27 cellular contexts compared by ENCODE assay signal in the genomic region with DNA sequence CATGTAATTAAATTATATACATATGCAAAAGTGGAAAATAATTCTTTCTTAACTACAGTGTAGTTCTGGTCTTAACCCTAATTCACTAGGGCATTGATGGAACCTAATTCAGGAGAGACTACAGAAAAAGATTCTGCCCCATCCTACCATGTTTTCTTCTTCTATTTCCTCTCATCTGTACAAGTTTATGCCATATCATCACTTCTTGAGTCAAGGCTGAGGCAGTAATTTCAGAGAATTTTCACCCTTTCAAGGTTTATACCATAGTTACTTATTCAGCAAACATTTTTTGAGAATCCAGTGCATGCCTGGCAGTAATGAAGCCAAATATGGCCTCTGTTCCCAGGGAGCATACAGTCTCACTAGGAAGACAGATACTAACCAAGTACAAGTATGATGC. TPM values are rescaled to one million over a fixed set of nuclear protein-coding genes. Genes with fewer than 3 reads are reported as not detected.
DNase-seq lines count a peak whose midpoint lies in the region; ATAC-seq, FAIRE-seq and TF ChIP-seq lines count a peak whose summit lies in the region.
"Had no signal": no experiment of that assay in that cellular context is flagged by ENCODE, and none has a peak within 500 bp of the region (broad histone marks: within the 10 kb centered on the region; RNA-seq: fewer than 3 reads in every experiment).

No MANE protein-coding gene starts in this region.

- no peak overlapping the region for H3K4me2 ChIP-seq in HepG2 (ENCODE audit: low read depth, low read length)
- no peak overlapping the region for H3K4me2 ChIP-seq in IMR-90 (ENCODE audit: low read depth, low read length)
- H3K4me2 ChIP-seq in neural progenitor cell: no peak overlapping the region

- peaks cover 4% of the 10 kb centered on the region for H3K27me3 Mint-ChIP-seq in neural progenitor cell (ENCODE audit: insufficient read depth, low read depth)

- no peak overlapping the region for H2AFZ ChIP-seq in HepG2 (ENCODE audit: low read length)
- H2AFZ ChIP-seq in IMR-90 (replicated peaks; ENCODE audit: low read length, poor library complexity): no peak overlapping the region
- H2AFZ ChIP-seq in neural progenitor cell (replicated peaks): peak overlapping the region; percentile 29

- H3K36me3 Mint-ChIP-seq in neural progenitor cell: no peaks in the 10 kb centered on the region
- H3K36me3 Mint-ChIP-seq: CD14-positive monocyte; CD4-positive, alpha-beta memory T cell; CD4-positive, CD25-positive, alpha-beta regulatory T cell; CD8-positive, alpha-beta memory T cell had no signal

- H2BK15ac ChIP-seq in IMR-90 (ENCODE audit: low read depth, low read length): no peak overlapping the region

- no peak overlapping the region for H3K27ac Mint-ChIP-seq in neural progenitor cell
- H3K27ac Mint-ChIP-seq: CD14-positive monocyte; CD4-positive, alpha-beta memory T cell; CD4-positive, CD25-positive, alpha-beta regulatory T cell; CD8-positive, alpha-beta memory T cell had no signal

- no peak for FAIRE-seq in HepG2 (lab: Jason Lieb, UNC)
- FAIRE-seq: GM12878, GM12892, GM18507 had no signal

- H2BK5ac ChIP-seq in IMR-90 (ENCODE audit: low read depth, low read length, poor library complexity, severe bottlenecking): no peak overlapping the region

- H3K27me3 ChIP-seq in HepG2 (ENCODE audit: control insufficient read depth in 1 of 2, insufficient read depth in 2 of 2, low read length in 2 of 2) (no peaks in the 10 kb centered on the region), right lobe of liver (no peaks in the 10 kb centered on the region), IMR-90 (ENCODE audit: control insufficient read depth, insufficient read depth, low read length) (no peaks in the 10 kb centered on the region), neural progenitor cell (no peaks in the 10 kb centered on the region)
- H3K27me3 ChIP-seq: BE2C, BLaER1 had no signal

- dilution Hi-C loops in IMR-90 (cut with HindIII; ENCODE audit: low sequenced_read_pairs, unreplicated experiment): no loop called here

- H3K23ac ChIP-seq in IMR-90 (ENCODE audit: low read depth, low read length): no peak overlapping the region

- in situ Hi-C loops in HepG2 (cut with HindIII; ENCODE audit: extremely low pct_ligation_motif_present, low pct_unique_long_range_greater_than_20kb): no loop called here
- in situ Hi-C loops in IMR-90 (cut with MboI; ENCODE audit: low sequenced_read_pairs): no loop called here

- H3K9me3 Mint-ChIP-seq in neural progenitor cell: no peaks in the 10 kb centered on the region
- H3K9me3 Mint-ChIP-seq: CD14-positive monocyte; CD4-positive, alpha-beta memory T cell; CD8-positive, alpha-beta memory T cell had no signal

- H3K9me1 ChIP-seq in IMR-90 (ENCODE audit: insufficient read depth, low read length): no peaks in the 10 kb centered on the region

- no peak overlapping the region for H3K56ac ChIP-seq in IMR-90 (ENCODE audit: extremely low read depth, insufficient read depth, low read length)

- no peak overlapping the region for H2BK20ac ChIP-seq in IMR-90 (ENCODE audit: low read depth, low read length)

- no peaks in the 10 kb centered on the region for H3K79me1 ChIP-seq in IMR-90 (ENCODE audit: low read depth in 1 of 2, low read length in 2 of 2)

- H3F3A ChIP-seq in neural progenitor cell (ENCODE audit: low read depth): no peaks in the 10 kb centered on the region

- H4K20me1 ChIP-seq in HepG2 (ENCODE audit: insufficient read depth, low read length) (no peaks in the 10 kb centered on the region), IMR-90 (ENCODE audit: insufficient read depth, low read length) (no peaks in the 10 kb centered on the region), neural progenitor cell (ENCODE audit: low read depth) (no peaks in the 10 kb centered on the region)
- H4K20me1 ChIP-seq: BLaER1 had no signal

- TF ChIP-seq EP300 in HepG2 (IDR thresholded peaks at IDR 0.05; ENCODE audit: low read depth in 2 of 2, low read length in 2 of 2) (no peak), HepG2 (CRISPR knock-in tag; IDR thresholded peaks at IDR 0.05; ENCODE audit: borderline replicate concordance) (no peak)

- no peak overlapping the region for H3K14ac ChIP-seq in IMR-90 (replicated peaks; ENCODE audit: low read depth, low read length)

- H3K27ac ChIP-seq in HepG2 (ENCODE audit: extremely low read length, insufficient read depth, low read length) (no peak overlapping the region), right lobe of liver (no peak overlapping the region), IMR-90 (ENCODE audit: insufficient read depth, low read length) (no peak overlapping the region), neural progenitor cell (no peak overlapping the region)
- H3K27ac ChIP-seq: 22Rv1, BLaER1 had no signal

- no peak overlapping the region for H2AK9ac ChIP-seq in IMR-90 (replicated peaks; ENCODE audit: low read depth, low read length, poor library complexity)

- H3K9me3 ChIP-seq in HepG2 (ENCODE audit: low read length): no peaks in the 10 kb centered on the region
- no peaks in the 10 kb centered on the region for H3K9me3 ChIP-seq in right lobe of liver
- no peaks in the 10 kb centered on the region for H3K9me3 ChIP-seq in IMR-90 (ENCODE audit: control insufficient read depth, insufficient read depth, low read length)
- H3K9me3 ChIP-seq in neural progenitor cell (ENCODE audit: low read depth): no peaks in the 10 kb centered on the region
- H3K9me3 ChIP-seq: BE2C, BLaER1 had no signal

- ATAC-seq in HepG2 (no peak), right lobe of liver (no peak), IMR-90 (ENCODE audit: low read depth) (no peak)
- ATAC-seq in activated CD4-positive, CD25-positive, alpha-beta regulatory T cell treated with anti-CD3 and anti-CD28 coated beads, Interleukin-2, amount 50 U/mL, for 24 hours: no peak
- ATAC-seq: GM12878 had no signal

- no peak for DNase-seq in HepG2 (ENCODE audit: low spot score)
- DNase-seq in right lobe of liver: no peak
- DNase-seq in IMR-90: no peak
- no peak for DNase-seq in neural progenitor cell (ENCODE audit: low spot score)
- DNase-seq in lower leg skin (ENCODE audit: low spot score in 2 of 2): no peak
- no peak for DNase-seq in activated T-cell treated with anti-CD3 and anti-CD28 coated beads for 4 hours
- DNase-seq: ACHN; BE2C; C1 segment of cervical spinal cord; CD4-positive, alpha-beta memory T cell; CD4-positive, CD25-positive, alpha-beta regulatory T cell; CD8-positive, alpha-beta memory T cell; COR-L47; DMS 273 treated with DMSO at 0.1 percent for 48 hours; DMS153; DMS53; DMS79; DND-41; EL; GDM1 had no signal

- TF ChIP-seq RAD21 in HepG2 (CRISPR knock-in tag; IDR thresholded peaks at IDR 0.05) (no peak), IMR-90 (IDR thresholded peaks at IDR 0.05; ENCODE audit: low read length) (no peak)

- BruUV-seq in HepG2 (replicated peaks; lab: Mats Ljungman, UMichigan) (no TSS peak), IMR-90 (replicated peaks; lab: Mats Ljungman, UMichigan) (no TSS peak)

- H4K5ac ChIP-seq in IMR-90 (ENCODE audit: low read depth, low read length): no peak overlapping the region

- H3K9ac ChIP-seq in HepG2 (ENCODE audit: insufficient read depth, low read depth, low read length) (no peak overlapping the region), IMR-90 (ENCODE audit: low read depth, low read length) (no peak overlapping the region), neural progenitor cell (no peak overlapping the region)
- H3K9ac ChIP-seq: BLaER1 had no signal

- no peak overlapping the region for H3K18ac ChIP-seq in IMR-90 (ENCODE audit: low read depth, low read length)

- H4K8ac ChIP-seq in IMR-90 (ENCODE audit: low read depth in 2 of 2, low read length in 2 of 2): no peak overlapping the region

- H2BK120ac ChIP-seq in IMR-90 (ENCODE audit: low read depth, low read length): no peak overlapping the region

- no peak overlapping the region for H3K4me3 Mint-ChIP-seq in neural progenitor cell
- H3K4me3 Mint-ChIP-seq: CD14-positive monocyte; CD4-positive, alpha-beta memory T cell; CD4-positive, CD25-positive, alpha-beta regulatory T cell; CD8-positive, alpha-beta memory T cell had no signal

- no peak overlapping the region for H4K91ac ChIP-seq in IMR-90 (ENCODE audit: insufficient read depth, low read depth, low read length)

- POLR2A ChIA-PET in HepG2 (lab: Yijun Ruan, JAX): no interaction called here
- POLR2A ChIA-PET in IMR-90 (lab: Charles Lee; ENCODE audit: unreplicated experiment): no interaction called here

- intact Hi-C loops in HepG2 (cut with micrococcal nuclease; ENCODE audit: unreplicated experiment) (no loop called here), right lobe of liver (cut with DNase I) (no loop called here), IMR-90 (cut with micrococcal nuclease) (no loop called here), lower leg skin (cut with DNase I; ENCODE audit: low total_unique reads) (no loop called here)

- H3K4me1 ChIP-seq in HepG2 (ENCODE audit: insufficient read depth, low read length) (no peaks in the 10 kb centered on the region), right lobe of liver (no peaks in the 10 kb centered on the region), IMR-90 (ENCODE audit: control insufficient read depth, insufficient read depth, low read length) (no peaks in the 10 kb centered on the region), neural progenitor cell (no peaks in the 10 kb centered on the region)
- H3K4me1 ChIP-seq: BE2C had no signal

- no peaks in the 10 kb centered on the region for H3K79me2 ChIP-seq in HepG2 (ENCODE audit: insufficient read depth, low read length)
- no peaks in the 10 kb centered on the region for H3K79me2 ChIP-seq in neural progenitor cell (ENCODE audit: low read depth)

- H3K4me1 Mint-ChIP-seq in neural progenitor cell: no peaks in the 10 kb centered on the region
- H3K4me1 Mint-ChIP-seq: CD14-positive monocyte; CD4-positive, alpha-beta memory T cell; CD4-positive, CD25-positive, alpha-beta regulatory T cell; CD8-positive, alpha-beta memory T cell had no signal

- TF ChIP-seq CTCF in HepG2 (CRISPR knock-in tag; IDR thresholded peaks at IDR 0.05) (no peak), right lobe of liver (IDR thresholded peaks at IDR 0.05) (no peak), IMR-90 (conservative IDR thresholded peaks at IDR 0.05; ENCODE audit: low read depth, low read length) (no peak), neural progenitor cell (IDR thresholded peaks at IDR 0.05) (no peak), lower leg skin (IDR thresholded peaks at IDR 0.05) (no peak)

- TF ChIP-seq POLR2A in HepG2 (IDR thresholded peaks at IDR 0.05; ENCODE audit: insufficient read depth in 1 of 2, low read depth in 2 of 2, low read length in 2 of 2) (no peak), right lobe of liver (IDR thresholded peaks at IDR 0.05) (no peak), IMR-90 (IDR thresholded peaks at IDR 0.05; ENCODE audit: low read depth, low read length) (no peak), lower leg skin (IDR thresholded peaks at IDR 0.05) (no peak)

- H3K4ac ChIP-seq in IMR-90 (ENCODE audit: low read depth, low read length): no peak overlapping the region

- no peak overlapping the region for H2AK5ac ChIP-seq in IMR-90 (ENCODE audit: low read depth, low read length)

- H3K36me3 ChIP-seq in HepG2 (replicated peaks in 1 of 2; ENCODE audit: control insufficient read depth in 1 of 2, insufficient read depth in 2 of 2, low read length in 2 of 2): no peaks in the 10 kb centered on the region
- no peaks in the 10 kb centered on the region for H3K36me3 ChIP-seq in right lobe of liver
- H3K36me3 ChIP-seq in IMR-90 (ENCODE audit: control insufficient read depth, insufficient read depth, low read length): no peaks in the 10 kb centered on the region
- H3K36me3 ChIP-seq in neural progenitor cell: no peaks in the 10 kb centered on the region
- H3K36me3 ChIP-seq: BE2C, BLaER1 had no signal

- CTCF ChIA-PET in HepG2 (lab: Yijun Ruan, JAX; ENCODE audit: low intra/inter-chr PET ratio, low total read pairs): no interaction called here
- CTCF ChIA-PET in IMR-90 (lab: Yijun Ruan, JAX): no interaction called here

- H3K4me3 ChIP-seq in HepG2 (replicated peaks in 1 of 3; ENCODE audit: insufficient read depth in 1 of 3, low read depth in 2 of 3, low read length in 3 of 3) (no peak overlapping the region), right lobe of liver (no peak overlapping the region), IMR-90 (ENCODE audit: insufficient read depth, low read depth, low read length) (no peak overlapping the region), neural progenitor cell (no peak overlapping the region), lower leg skin (ENCODE audit: low read depth, poor library complexity, severe bottlenecking) (no peak overlapping the region)
- H3K4me3 ChIP-seq: BLaER1, GM12878 had no signal

RNA-seq across cellular contexts. Expression of a gene that starts 33.4 kb away (rescaled TPM):
- total RNA-seq in HepG2 (2016; rRNA removed; fragmentation: Illumina TruSeq; extraction: Trizol) (0.11 and 0.13 TPM in 2 replicates), right lobe of liver (under 1 TPM in 1 of 6 experiments, not detected in 5; 0.12 TPM), IMR-90 (2012; rRNA removed) (0.83 and 0.90 TPM in 2 replicates), neural progenitor cell (ENCODE audit: low replicate concordance) (not detected in 2 replicates), lower leg skin (1 to 10 TPM; 1.2 to 2.7 (median 1.9) TPM)
- 0.09 and 0.10 TPM in 2 replicates for total RNA-seq in HepG2 (2016; cell fraction: cytosol; rRNA removed; fragmentation: Illumina TruSeq; extraction: Trizol; ENCODE audit: low read depth)
- total RNA-seq in HepG2 (2016; cell fraction: insoluble cytoplasmic fraction; rRNA removed; fragmentation: Illumina TruSeq; extraction: Trizol): 0.09 TPM in 1 of 2 replicates, not detected in the other
- 0.21 and 0.28 TPM in 2 replicates for total RNA-seq in HepG2 (2016; cell fraction: membrane; rRNA removed; fragmentation: Illumina TruSeq; extraction: Trizol)
- 0.25 and 0.28 TPM in 2 replicates for total RNA-seq in HepG2 (2016; cell fraction: nucleus; rRNA removed; fragmentation: Illumina TruSeq; extraction: Trizol)
- polyA plus RNA-seq in HepG2 (2011; rRNA removed) (not detected in 2 replicates), IMR-90 (2012; rRNA removed) (2.3 and 2.5 TPM in 2 replicates)
- polyA plus RNA-seq in HepG2 (2011; cell fraction: cytosol; rRNA removed): 0.01 TPM in 1 of 2 replicates, not detected in the other
- 0.03 TPM in 1 of 2 replicates, not detected in the other for polyA plus RNA-seq in HepG2 (2011; cell fraction: nucleus; rRNA removed)
- polyA plus RNA-seq in HepG2 (2012): 0.05 and 0.09 TPM in 2 replicates
- polyA plus RNA-seq in HepG2 (2016; cell fraction: cytosol; fragmentation: Illumina TruSeq; extraction: Trizol; ENCODE audit: low read depth): 0.07 and 0.19 TPM in 2 replicates
- polyA plus RNA-seq in HepG2 (2016; cell fraction: insoluble cytoplasmic fraction; fragmentation: Illumina TruSeq; extraction: Trizol; ENCODE audit: low read depth): 0.10 TPM in 1 of 2 replicates, not detected in the other
- polyA plus RNA-seq in HepG2 (2016; cell fraction: membrane; fragmentation: Illumina TruSeq; extraction: Trizol; ENCODE audit: low read depth): 0.15 and 0.17 TPM in 2 replicates
- polyA plus RNA-seq in HepG2 (2016; cell fraction: nucleus; fragmentation: Illumina TruSeq; extraction: Trizol; ENCODE audit: insufficient read depth, low read depth): 0.15 and 0.21 TPM in 2 replicates
- polyA minus RNA-seq in HepG2 (2011; rRNA and poly(A)+ RNA removed; ENCODE audit: low replicate concordance): not detected in 2 replicates
- polyA minus RNA-seq in HepG2 (2011; cell fraction: cytosol; rRNA and poly(A)+ RNA removed): 0.10 TPM in 1 of 2 replicates, not detected in the other
- 0.13 and 0.37 TPM in 2 replicates for polyA minus RNA-seq in HepG2 (2011; cell fraction: nucleus; rRNA and poly(A)+ RNA removed)
- polyA plus RNA-seq in IMR-90 (2012; cell fraction: cytosol; rRNA removed): 1.1 and 2.9 TPM in 2 replicates
- polyA plus RNA-seq in IMR-90 (2012; cell fraction: nucleus; rRNA removed; ENCODE audit: low replicate concordance): 12.7 and 16.2 TPM in 2 replicates
- total RNA-seq: CD4-positive, alpha-beta memory T cell; CD4-positive, CD25-positive, alpha-beta regulatory T cell; CD8-positive, alpha-beta memory T cell had no signal
- polyA plus RNA-seq: CD14-positive monocyte; CD4-positive, alpha-beta memory T cell; CD4-positive, CD25-positive, alpha-beta regulatory T cell; CD8-positive, alpha-beta memory T cell had no signal

RNA-seq across cellular contexts. Expression of a gene that starts 37.1 kb away (rescaled TPM):
- 63.0 and 71.9 TPM in 2 replicates for total RNA-seq in HepG2 (2016; rRNA removed; fragmentation: Illumina TruSeq; extraction: Trizol)
- total RNA-seq in HepG2 (2016; cell fraction: cytosol; rRNA removed; fragmentation: Illumina TruSeq; extraction: Trizol; ENCODE audit: low read depth): 79.4 and 93.3 TPM in 2 replicates
- total RNA-seq in HepG2 (2016; cell fraction: insoluble cytoplasmic fraction; rRNA removed; fragmentation: Illumina TruSeq; extraction: Trizol): 58.4 and 76.6 TPM in 2 replicates
- 22.8 and 25.2 TPM in 2 replicates for total RNA-seq in HepG2 (2016; cell fraction: membrane; rRNA removed; fragmentation: Illumina TruSeq; extraction: Trizol)
- total RNA-seq in HepG2 (2016; cell fraction: nucleus; rRNA removed; fragmentation: Illumina TruSeq; extraction: Trizol): 75.2 and 78.5 TPM in 2 replicates
- 4.1 and 4.9 TPM in 2 replicates for polyA plus RNA-seq in HepG2 (2011; rRNA removed)
- polyA plus RNA-seq in HepG2 (2011; cell fraction: cytosol; rRNA removed): 2.4 and 3.1 TPM in 2 replicates
- polyA plus RNA-seq in HepG2 (2011; cell fraction: nucleus; rRNA removed): 3.2 and 3.5 TPM in 2 replicates
- polyA plus RNA-seq in HepG2 (2012): 11.4 and 15.5 TPM in 2 replicates
- 3.7 and 4.7 TPM in 2 replicates for polyA plus RNA-seq in HepG2 (2016; cell fraction: cytosol; fragmentation: Illumina TruSeq; extraction: Trizol; ENCODE audit: low read depth)
- polyA plus RNA-seq in HepG2 (2016; cell fraction: insoluble cytoplasmic fraction; fragmentation: Illumina TruSeq; extraction: Trizol; ENCODE audit: low read depth): 56.6 and 58.3 TPM in 2 replicates
- polyA plus RNA-seq in HepG2 (2016; cell fraction: membrane; fragmentation: Illumina TruSeq; extraction: Trizol; ENCODE audit: low read depth): 8.6 and 9.5 TPM in 2 replicates
- 20.7 and 22.9 TPM in 2 replicates for polyA plus RNA-seq in HepG2 (2016; cell fraction: nucleus; fragmentation: Illumina TruSeq; extraction: Trizol; ENCODE audit: insufficient read depth, low read depth)
- 3.2 and 13.5 TPM in 2 replicates for polyA minus RNA-seq in HepG2 (2011; rRNA and poly(A)+ RNA removed; ENCODE audit: low replicate concordance)
- polyA minus RNA-seq in HepG2 (2011; cell fraction: cytosol; rRNA and poly(A)+ RNA removed): 6.7 and 8.6 TPM in 2 replicates
- polyA minus RNA-seq in HepG2 (2011; cell fraction: nucleus; rRNA and poly(A)+ RNA removed): 64.5 and 72.1 TPM in 2 replicates
- total RNA-seq in right lobe of liver: 10 to 100 TPM; 10.8 to 22.1 (median 11.7) TPM
- 41.8 and 71.7 TPM in 2 replicates for total RNA-seq in IMR-90 (2012; rRNA removed)
- 3.8 and 4.5 TPM in 2 replicates for polyA plus RNA-seq in IMR-90 (2012; rRNA removed)
- 0.28 and 0.63 TPM in 2 replicates for polyA plus RNA-seq in IMR-90 (2012; cell fraction: cytosol; rRNA removed)
- polyA plus RNA-seq in IMR-90 (2012; cell fraction: nucleus; rRNA removed; ENCODE audit: low replicate concordance): 0.42 and 2.3 TPM in 2 replicates
- 48.6 and 80.5 TPM in 2 replicates for total RNA-seq in neural progenitor cell (ENCODE audit: low replicate concordance)
- total RNA-seq in lower leg skin: 10 to 100 TPM; 23.5 to 31.8 (median 26.6) TPM
